8 cellular contexts compared by ENCODE assay signal in the genomic region with DNA sequence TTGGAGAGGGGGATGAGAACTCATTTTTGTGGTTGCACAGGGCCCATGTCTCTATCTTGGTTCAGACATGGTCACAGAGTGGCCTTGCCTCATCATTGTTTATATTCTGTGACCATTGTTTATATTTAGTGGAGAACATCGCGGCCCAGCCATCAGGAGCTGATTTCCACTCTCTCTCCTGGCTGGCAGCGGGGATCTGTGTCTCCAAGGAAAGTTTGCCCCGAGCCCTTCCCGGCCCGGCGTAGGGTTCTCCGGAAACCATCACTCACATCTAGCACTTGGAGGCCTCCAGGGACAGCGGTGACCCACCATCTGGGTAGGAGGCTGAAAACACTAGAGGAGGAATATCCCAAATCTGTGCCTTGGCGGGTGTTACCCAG. TPM values are rescaled to one million over a fixed set of nuclear protein-coding genes. Genes with fewer than 3 reads are reported as not detected.
DNase-seq lines count a peak whose midpoint lies in the region; ATAC-seq and TF ChIP-seq lines count a peak whose summit lies in the region.

No MANE protein-coding gene starts in this region.

- intact Hi-C loops in CD14-positive monocyte (cut with micrococcal nuclease) = no loop called here

- H3K27me3 Mint-ChIP-seq in CD14-positive monocyte (ENCODE audit: low read depth in 3 of 3) = peaks cover 35 to 46% (median 35%) of the 10 kb centered on the region in 3 donors
- H3K27me3 Mint-ChIP-seq in osteocyte (ENCODE audit: unreplicated experiment) = no peaks in the 10 kb centered on the region

- DNase-seq in CD14-positive monocyte (ENCODE audit: low spot score) (no peak), RWPE1 (ENCODE audit: low spot score) (no peak), fibroblast of villous mesenchyme (ENCODE audit: low read depth) (peak; percentile 90), osteocyte (ENCODE audit: extremely low spot score, unreplicated experiment) (no peak), NCI-H510A (lab: John Stamatoyannopoulos, UW) (no peak), putamen (ENCODE audit: low spot score) (no peak)

- peak overlapping the region; percentile 58 to 91 for H3K4me3 Mint-ChIP-seq in CD14-positive monocyte
- peak overlapping the region; percentile 82 for H3K4me3 Mint-ChIP-seq in osteocyte (ENCODE audit: unreplicated experiment)

- H3K27ac Mint-ChIP-seq in CD14-positive monocyte (peak overlapping the region in 1 of 7 donors; percentile 15), osteocyte (ENCODE audit: unreplicated experiment) (peak overlapping the region; percentile 97)

- POLR2A ChIA-PET in RWPE1 (lab: Yijun Ruan, JAX; ENCODE audit: low non-redundant PET) = no interaction called here

- CTCF ChIA-PET in RWPE1 (lab: Yijun Ruan, JAX) = interaction anchor here (0.7 kb wide), 1 partner anchor 149 kb away, joined by 3 read pairs; no protein-coding TSS in a partner anchor

- ATAC-seq in GM19328 (IDR thresholded peaks at IDR 0.05; ENCODE audit: unreplicated experiment) (no peak), GM19397 (IDR thresholded peaks at IDR 0.05; ENCODE audit: unreplicated experiment) (no peak)

- peaks cover 0 to 11% (median 4%) of the 10 kb centered on the region in 7 donors for H3K9me3 Mint-ChIP-seq in CD14-positive monocyte
- no peaks in the 10 kb centered on the region for H3K9me3 Mint-ChIP-seq in osteocyte (ENCODE audit: unreplicated experiment)

- H3K36me3 Mint-ChIP-seq in CD14-positive monocyte = peaks cover 4 to 5% of the 10 kb centered on the region in 2 donors
- peaks cover 7% of the 10 kb centered on the region for H3K36me3 Mint-ChIP-seq in osteocyte (ENCODE audit: unreplicated experiment)

- TF ChIP-seq CTCF in CD14-positive monocyte (IDR thresholded peaks at IDR 0.05) = no peak
- no peak for TF ChIP-seq CTCF in RWPE1 (conservative IDR thresholded peaks at IDR 0.05; ENCODE audit: low read depth)
- TF ChIP-seq CTCF in fibroblast of villous mesenchyme (IDR thresholded peaks at IDR 0.05; ENCODE audit: insufficient read depth, low read depth, low read length) = no peak
- no peak for TF ChIP-seq CTCF in osteocyte (IDR thresholded peaks at IDR 0.05)

- peak overlapping the region; percentile 78 for H3K27ac ChIP-seq in RWPE1

- peak overlapping the region; percentile 79 for H3K4me3 ChIP-seq in fibroblast of villous mesenchyme (ENCODE audit: low read depth, low read length)

- H3K4me1 Mint-ChIP-seq in CD14-positive monocyte (peaks cover 12% of the 10 kb centered on the region), osteocyte (ENCODE audit: unreplicated experiment) (peaks cover 25% of the 10 kb centered on the region)

RNA-seq across cellular contexts. Expression of gene ZNF358, which starts 0.8 kb away (rescaled TPM):
- 1 to 10 TPM in 1 of 2 donors, under 1 TPM in 1; 0.41 to 1.0 TPM for polyA plus RNA-seq in CD14-positive monocyte
- 13.8 and 20.9 TPM in 2 replicates for total RNA-seq in fibroblast of villous mesenchyme
- total RNA-seq in osteocyte = 84.4 and 93.5 TPM in 2 replicates

RNA-seq across cellular contexts. Expression of gene MCOLN1, which starts 7.3 kb away (rescaled TPM):
- 10 to 100 TPM; 32.8 to 34.3 TPM for polyA plus RNA-seq in CD14-positive monocyte
- 5.5 and 8.6 TPM in 2 replicates for total RNA-seq in fibroblast of villous mesenchyme
- 33.3 and 39.2 TPM in 2 replicates for total RNA-seq in osteocyte

RNA-seq across cellular contexts. Expression of gene PNPLA6, which starts 20.4 kb away (rescaled TPM):
- polyA plus RNA-seq in CD14-positive monocyte = 10 to 100 TPM; 11.2 to 14.4 TPM
- 101 and 106 TPM in 2 replicates for total RNA-seq in fibroblast of villous mesenchyme
- 107 and 129 TPM in 2 replicates for total RNA-seq in osteocyte

RNA-seq across cellular contexts. Expression of gene PEX11G, which starts 26.2 kb away (rescaled TPM):
- 1 to 10 TPM; 1.4 to 3.0 TPM for polyA plus RNA-seq in CD14-positive monocyte
- 2.3 and 2.6 TPM in 2 replicates for total RNA-seq in fibroblast of villous mesenchyme
- 2.1 and 2.5 TPM in 2 replicates for total RNA-seq in osteocyte
